ENCODE assay signal across 5 cellular contexts in genomic region chr16:70200063-70200462, GRCh38. TPM values are rescaled to one million over a fixed set of nuclear protein-coding genes. Genes with fewer than 3 reads are reported as not detected.
"Had no signal": no experiment of that assay in that cellular context is flagged by ENCODE, and none has a peak within 500 bp of the region (broad histone marks: within the 10 kb centered on the region; RNA-seq: fewer than 3 reads in every experiment).

No MANE protein-coding gene starts in this region.

RNA-seq across cellular contexts. Expression of gene CLEC18C, which starts 26.5 kb away (rescaled TPM):
- total RNA-seq: dermis blood vessel endothelial cell, endothelial cell of umbilical vein, gastroesophageal sphincter, glomerular endothelial cell, hepatocyte had no signal
- polyA plus RNA-seq: endothelial cell of umbilical vein, hepatocyte had no signal
